In genomic region chr10:101031796-101032636, GRCh38 we compare ENCODE assay signal across 1 cellular context.
TF ChIP-seq lines count a peak whose summit lies in the region.

No MANE protein-coding gene starts in this region.

TF ChIP-seq in SK-N-SH treated with all-trans-retinoic acid at 6 μM for 48 hours, 23 proteins besides CTCF, POLR2A, EP300 and RAD21 (continued from another document):
- TF ChIP-seq ZNF70 (CRISPR knock-in tag; IDR thresholded peaks at IDR 0.05), result no peak
- no peak for TF ChIP-seq BACH2 (CRISPR knock-in tag; IDR thresholded peaks at IDR 0.05; ENCODE audit: borderline replicate concordance)
- no peak for TF ChIP-seq TCF4 (CRISPR knock-in tag; IDR thresholded peaks at IDR 0.05; ENCODE audit: borderline replicate concordance)
- TF ChIP-seq, protein P1, sequence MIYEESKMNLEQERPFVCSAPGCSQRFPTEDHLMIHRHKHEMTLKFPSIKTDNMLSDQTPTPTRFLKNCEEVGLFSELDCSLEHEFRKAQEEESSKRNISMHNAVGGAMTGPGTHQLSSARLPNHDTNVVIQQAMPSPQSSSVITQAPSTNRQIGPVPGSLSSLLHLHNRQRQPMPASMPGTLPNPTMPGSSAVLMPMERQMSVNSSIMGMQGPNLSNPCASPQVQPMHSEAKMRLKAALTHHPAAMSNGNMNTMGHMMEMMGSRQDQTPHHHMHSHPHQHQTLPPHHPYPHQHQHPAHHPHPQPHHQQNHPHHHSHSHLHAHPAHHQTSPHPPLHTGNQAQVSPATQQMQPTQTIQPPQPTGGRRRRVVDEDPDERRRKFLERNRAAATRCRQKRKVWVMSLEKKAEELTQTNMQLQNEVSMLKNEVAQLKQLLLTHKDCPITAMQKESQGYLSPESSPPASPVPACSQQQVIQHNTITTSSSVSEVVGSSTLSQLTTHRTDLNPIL (CRISPR knock-in tag; IDR thresholded peaks at IDR 0.05; ENCODE audit: low read depth), result no peak
- no peak for TF ChIP-seq RARB (CRISPR knock-in tag; IDR thresholded peaks at IDR 0.05)
